19 cellular contexts compared by ENCODE assay signal in the genomic region with DNA sequence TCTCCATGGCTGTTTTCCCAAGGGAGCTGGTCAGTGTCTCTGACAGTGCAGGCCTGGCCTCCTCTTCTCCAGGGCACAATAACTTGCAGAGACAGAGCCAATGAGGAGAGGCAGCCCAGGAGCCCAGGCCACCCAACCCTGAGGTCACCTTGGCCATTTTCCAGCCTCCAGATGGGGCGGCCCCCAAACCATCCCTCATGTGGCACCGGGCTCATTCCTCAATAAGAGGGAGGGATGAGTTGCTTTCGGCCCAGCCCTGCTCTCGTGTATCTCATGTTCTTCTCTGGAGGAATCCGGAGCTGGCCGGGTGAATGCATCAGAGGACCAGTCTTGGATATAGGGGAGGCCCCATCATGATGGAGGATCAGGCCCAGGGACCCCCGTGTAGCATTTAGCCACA.
DNase-seq lines count a peak whose midpoint lies in the region; FAIRE-seq and TF ChIP-seq lines count a peak whose summit lies in the region.
"Had no signal": no experiment of that assay in that cellular context is flagged by ENCODE, and none has a peak within 500 bp of the region (broad histone marks: within the 10 kb centered on the region; RNA-seq: fewer than 3 reads in every experiment).

No MANE protein-coding gene starts in this region.

- H3K18ac ChIP-seq in H1 (ENCODE audit: extremely low read depth, low read length), result peak overlapping the region; percentile 11; the same call in 1 of the 2 replicates

- H2AFZ ChIP-seq in H1 (ENCODE audit: low read length) (no peak overlapping the region), neural progenitor cell (replicated peaks) (no peak overlapping the region)

- H3K56ac ChIP-seq in H1 (replicated peaks; ENCODE audit: insufficient read length, low read depth, low read length), result no peak overlapping the region

- no peak overlapping the region for H4K5ac ChIP-seq in H1 (ENCODE audit: insufficient read length, low read depth, low read length)

- H3K9me3 Mint-ChIP-seq in neural progenitor cell, result no peaks in the 10 kb centered on the region
- no peaks in the 10 kb centered on the region for H3K9me3 Mint-ChIP-seq in activated CD4-positive, alpha-beta memory T cell treated with anti-CD3 and anti-CD28 coated beads, Interleukin-2, amount 10 ng/mL, durations not matched to agents 7 days and 5 days
- H3K9me3 Mint-ChIP-seq: activated naive CD8-positive, alpha-beta T cell treated with anti-CD3 and anti-CD28 coated beads, Interleukin-2, amount 50 U/mL, for 24 hours; stimulated activated naive CD8-positive, alpha-beta T cell treated with anti-CD3 and anti-CD28 coated beads, Interleukin-15, Interleukin-2, amounts not matched to agents 100 ng/mL and 50 ng/mL, for 24 hours had no signal

- no peak overlapping the region for H3K4me3 ChIP-seq in NT2/D1 (ENCODE audit: insufficient read length, low read depth)
- no peak overlapping the region for H3K4me3 ChIP-seq in H1 (ENCODE audit: extremely low read depth in 1 of 4, insufficient read depth in 2 of 4, low read depth in 3 of 4, low read length in 4 of 4)
- H3K4me3 ChIP-seq in neural progenitor cell, result no peak overlapping the region
- no peak overlapping the region for H3K4me3 ChIP-seq in tibial artery
- H3K4me3 ChIP-seq: K562, left lung had no signal

- no peak for TF ChIP-seq POLR2A in H1 (IDR thresholded peaks at IDR 0.05; ENCODE audit: control extremely low read depth in 1 of 2, low read depth in 2 of 2, low read length in 2 of 2)

- H4K91ac ChIP-seq in H1 (replicated peaks; ENCODE audit: insufficient read length, low read length), result no peak overlapping the region

- 0 out of 2 replicates have a peak overlapping the region, but pooled peaks have one; percentile 90 for H2BK5ac ChIP-seq in H1 (ENCODE audit: low read depth, low read length)

- 93% methylated on average over 7 of the region's 7 CpGs; no CpG with 5 or more reads in 1 of the 2 experiments for WGBS in H1 (ENCODE audit: extremely low coverage in 1 of 2, insufficient coverage in 1 of 2, insufficient read length in 1 of 2, insufficient replicate concordance in 2 of 2, low coverage in 1 of 2, low lambda C conversion rate in 2 of 2, missing lambda C conversion rate in 1 of 2), 2 experiments

- peak overlapping the region; percentile 77; the same call in 1 of the 2 replicates for H2BK12ac ChIP-seq in H1 (ENCODE audit: low read depth, low read length)

- no peaks in the 10 kb centered on the region for H3K79me1 ChIP-seq in H1 (ENCODE audit: low read depth, low read length)

- H3K9ac ChIP-seq in NT2/D1 (ENCODE audit: insufficient read length, low read depth) (peak overlapping the region; percentile 74), H1 (replicated peaks in 1 of 4; ENCODE audit: extremely low read depth in 1 of 4, low read depth in 3 of 4, low read length in 3 of 4) (no peak overlapping the region), neural progenitor cell (no peak overlapping the region)
- H3K9ac ChIP-seq: SK-N-SH had no signal

- TF ChIP-seq CTCF in H1 (IDR thresholded peaks at IDR 0.05; ENCODE audit: control extremely low read depth in 1 of 3, insufficient read depth in 1 of 3, low read depth in 1 of 3, low read length in 3 of 3) (no peak), neural progenitor cell (IDR thresholded peaks at IDR 0.05) (no peak), tibial artery (IDR thresholded peaks at IDR 0.05) (no peak)

- POLR2A ChIA-PET in H1 (lab: Charles Lee; ENCODE audit: partially characterized antibody), result no interaction called here
- POLR2A ChIA-PET in activated CD4-positive, alpha-beta memory T cell treated with anti-CD3 and anti-CD28 coated beads, Interleukin-2, amount 10 ng/mL, durations not matched to agents 7 days and 5 days (lab: Charles Lee), result no interaction called here

- no peaks in the 10 kb centered on the region for H3K36me3 Mint-ChIP-seq in neural progenitor cell
- no peaks in the 10 kb centered on the region for H3K36me3 Mint-ChIP-seq in activated CD4-positive, alpha-beta memory T cell treated with anti-CD3 and anti-CD28 coated beads, Interleukin-2, amount 10 ng/mL, durations not matched to agents 7 days and 5 days (ENCODE audit: low read depth)

- no peak overlapping the region for H3K23ac ChIP-seq in H1 (ENCODE audit: insufficient read length)

- no peak overlapping the region for H3K27ac ChIP-seq in H1 (ENCODE audit: low read depth, low read length)
- no peak overlapping the region for H3K27ac ChIP-seq in neural progenitor cell
- peak overlapping the region; percentile 48 to 68 for H3K27ac ChIP-seq in tibial artery
- H3K27ac ChIP-seq: HL-60 had no signal

- peak overlapping the region; percentile 94 for H3K27ac Mint-ChIP-seq in neural progenitor cell
- no peak overlapping the region for H3K27ac Mint-ChIP-seq in activated CD4-positive, alpha-beta memory T cell treated with anti-CD3 and anti-CD28 coated beads, Interleukin-2, amount 10 ng/mL, durations not matched to agents 7 days and 5 days
- H3K27ac Mint-ChIP-seq: activated naive CD8-positive, alpha-beta T cell treated with anti-CD3 and anti-CD28 coated beads, Interleukin-2, amount 50 U/mL, for 24 hours; HFFc6; stimulated activated naive CD8-positive, alpha-beta T cell treated with anti-CD3 and anti-CD28 coated beads, Interleukin-15, Interleukin-2, amounts not matched to agents 100 ng/mL and 50 ng/mL, for 24 hours had no signal

- H3K9me3 ChIP-seq in NT2/D1 (ENCODE audit: insufficient read depth, low read length), result no peaks in the 10 kb centered on the region
- peaks cover 0 to 4% of the 10 kb centered on the region in 2 experiments; a peak in 1 of 4 replicates for H3K9me3 ChIP-seq in H1 (ENCODE audit: insufficient read depth in 2 of 2, low read depth in 1 of 2, low read length in 1 of 2)
- no peaks in the 10 kb centered on the region for H3K9me3 ChIP-seq in neural progenitor cell (ENCODE audit: low read depth)
- no peaks in the 10 kb centered on the region for H3K9me3 ChIP-seq in tibial artery
- H3K9me3 ChIP-seq: left lung, SK-N-SH had no signal

- FAIRE-seq in H1 (lab: Jason Lieb, UNC) (no peak), RCC 7860 (lab: Jason Lieb, UNC) (no peak)

- peak overlapping the region; percentile 8; the same call in 1 of the 2 replicates for H2BK15ac ChIP-seq in H1 (ENCODE audit: low read length)

- H3K27me3 Mint-ChIP-seq in neural progenitor cell (ENCODE audit: insufficient read depth, low read depth), result peaks cover 6% of the 10 kb centered on the region
- H3K27me3 Mint-ChIP-seq in activated CD4-positive, alpha-beta memory T cell treated with anti-CD3 and anti-CD28 coated beads, Interleukin-2, amount 10 ng/mL, durations not matched to agents 7 days and 5 days, result peaks cover 2% of the 10 kb centered on the region
- H3K27me3 Mint-ChIP-seq: stimulated activated naive CD8-positive, alpha-beta T cell treated with anti-CD3 and anti-CD28 coated beads, Interleukin-15, Interleukin-2, amounts not matched to agents 100 ng/mL and 50 ng/mL, for 24 hours had no signal

- TF ChIP-seq EP300 in H1 (IDR thresholded peaks at IDR 0.05; ENCODE audit: borderline replicate concordance in 1 of 2, low read depth in 2 of 2, low read length in 2 of 2), result no peak

- H3K79me2 ChIP-seq in H1 (ENCODE audit: control insufficient read depth in 1 of 2, insufficient read depth in 2 of 2, low read length in 2 of 2), result no peaks in the 10 kb centered on the region
- no peaks in the 10 kb centered on the region for H3K79me2 ChIP-seq in neural progenitor cell (ENCODE audit: low read depth)

- no peak overlapping the region; the same call in 1 of the 2 replicates for H4K8ac ChIP-seq in H1 (ENCODE audit: extremely low read depth, insufficient read depth, low read length)

- no peak for DNase-seq in NT2/D1 (ENCODE audit: low read depth, low spot score)
- no peak for DNase-seq in H1 (ENCODE audit: low read depth in 1 of 2, low spot score in 2 of 2)
- DNase-seq in neural progenitor cell (ENCODE audit: low spot score), result no peak
- no peak for DNase-seq in tibial artery
- DNase-seq in stimulated activated CD4-positive, alpha-beta T cell treated with anti-CD3 and anti-CD28 coated beads, Interleukin-12 subunit alpha, Interleukin-12 subunit beta, amount 100 ng/mL, for 4 hours, result no peak
- DNase-seq in RCC 7860 (ENCODE audit: low spot score), result no peak
- no peak for DNase-seq in activated CD4-positive, alpha-beta memory T cell treated with anti-CD3 and anti-CD28 coated beads, Interleukin-2, amount 10 ng/mL, durations not matched to agents 7 days and 5 days
- DNase-seq: activated naive CD8-positive, alpha-beta T cell treated with anti-CD3 and anti-CD28 coated beads, Interleukin-2, amount 50 U/mL, for 24 hours; AML-193; erythroblast; HFFc6; NCI-H187; NCI-H345; T-helper 9 cell had no signal

- H3K4ac ChIP-seq in H1 (replicated peaks; ENCODE audit: insufficient read length, low read depth, low read length), result no peak overlapping the region

- no peak overlapping the region for H3K14ac ChIP-seq in H1 (ENCODE audit: insufficient read length)

- 0 out of 2 replicates have a peak overlapping the region, but pooled peaks have one; percentile 62 for H2BK20ac ChIP-seq in H1 (ENCODE audit: low read length)

- H3K4me1 ChIP-seq in NT2/D1 (ENCODE audit: insufficient read depth, insufficient read length) (peaks cover 26% of the 10 kb centered on the region), H1 (replicated peaks in 1 of 4; ENCODE audit: control insufficient read depth in 3 of 4, insufficient read depth in 4 of 4, low read length in 3 of 4) (peaks cover 25 to 40% (median 30%) of the 10 kb centered on the region in 4 experiments), neural progenitor cell (peaks cover 45% of the 10 kb centered on the region), tibial artery (peaks cover 0 to 30% (median 20%) of the 10 kb centered on the region in 4 donors)

- H2AK5ac ChIP-seq in H1 (ENCODE audit: low read depth, low read length), result no peak overlapping the region

- intact Hi-C loops in tibial artery (cut with DNase I; ENCODE audit: low total_unique reads), result no loop called here

- H4K20me1 ChIP-seq in H1 (replicated peaks in 1 of 2; ENCODE audit: control insufficient read depth in 1 of 2, insufficient read depth in 2 of 2, low read length in 2 of 2), result no peaks in the 10 kb centered on the region
- no peaks in the 10 kb centered on the region for H4K20me1 ChIP-seq in neural progenitor cell (ENCODE audit: low read depth)

- H3K36me3 ChIP-seq in NT2/D1 (ENCODE audit: insufficient read depth, insufficient read length, low read length), result no peaks in the 10 kb centered on the region
- H3K36me3 ChIP-seq in H1 (ENCODE audit: control insufficient read depth in 2 of 4, insufficient read depth in 4 of 4, low read length in 3 of 4), result no peaks in the 10 kb centered on the region
- H3K36me3 ChIP-seq in neural progenitor cell, result no peaks in the 10 kb centered on the region
- no peaks in the 10 kb centered on the region for H3K36me3 ChIP-seq in tibial artery
- H3K36me3 ChIP-seq: left lung had no signal

- no peaks in the 10 kb centered on the region; the same call in 1 of the 2 replicates for H3K23me2 ChIP-seq in H1 (ENCODE audit: low read depth, low read length)

- peak overlapping the region; percentile 35 for H3K4me3 Mint-ChIP-seq in neural progenitor cell
- no peak overlapping the region for H3K4me3 Mint-ChIP-seq in activated CD4-positive, alpha-beta memory T cell treated with anti-CD3 and anti-CD28 coated beads, Interleukin-2, amount 10 ng/mL, durations not matched to agents 7 days and 5 days
- H3K4me3 Mint-ChIP-seq: activated naive CD8-positive, alpha-beta T cell treated with anti-CD3 and anti-CD28 coated beads, Interleukin-2, amount 50 U/mL, for 24 hours; HFFc6; stimulated activated naive CD8-positive, alpha-beta T cell treated with anti-CD3 and anti-CD28 coated beads, Interleukin-15, Interleukin-2, amounts not matched to agents 100 ng/mL and 50 ng/mL, for 24 hours had no signal

- H3K4me1 Mint-ChIP-seq in neural progenitor cell, result peaks cover 47% of the 10 kb centered on the region
- H3K4me1 Mint-ChIP-seq in activated CD4-positive, alpha-beta memory T cell treated with anti-CD3 and anti-CD28 coated beads, Interleukin-2, amount 10 ng/mL, durations not matched to agents 7 days and 5 days, result no peaks in the 10 kb centered on the region

- no peak overlapping the region for H2BK120ac ChIP-seq in H1 (replicated peaks; ENCODE audit: low read depth, low read length)

- no peak for TF ChIP-seq RAD21 in H1 (IDR thresholded peaks at IDR 0.05 in 1 of 2, conservative IDR thresholded peaks at IDR 0.05 in 1 of 2; ENCODE audit: low read depth in 2 of 2, low read length in 2 of 2)

- H3K4me2 ChIP-seq in H1 (ENCODE audit: insufficient read depth in 1 of 2, low read depth in 2 of 2, low read length in 2 of 2), result no peak overlapping the region; a peak in 1 of 4 replicates
- H3K4me2 ChIP-seq in neural progenitor cell, result no peak overlapping the region
- H3K4me2 ChIP-seq: SK-N-SH had no signal

- H3K27me3 ChIP-seq in NT2/D1 (ENCODE audit: insufficient read depth, insufficient read length) (no peaks in the 10 kb centered on the region), H1 (replicated peaks in 1 of 4; ENCODE audit: control insufficient read depth in 3 of 4, extremely low read depth in 1 of 4, insufficient read depth in 3 of 4, low read length in 3 of 4) (no peaks in the 10 kb centered on the region; a peak in 1 of 7 replicates), neural progenitor cell (no peaks in the 10 kb centered on the region), tibial artery (peaks cover 0 to 1% of the 10 kb centered on the region in 2 donors)
- H3K27me3 ChIP-seq: left lung had no signal

- CTCF ChIA-PET in H1 (lab: Charles Lee; ENCODE audit: partially characterized antibody), result interaction anchor here (0.5 to 16.1 kb wide), 5 partner anchors 11 to 1264 kb away, joined by 3 to 169 read pairs (median 3); no protein-coding TSS in a partner anchor
- CTCF ChIA-PET in activated CD4-positive, alpha-beta memory T cell treated with anti-CD3 and anti-CD28 coated beads, Interleukin-2, amount 10 ng/mL, durations not matched to agents 7 days and 5 days (lab: Charles Lee), result no interaction called here

- peaks cover 44% of the 10 kb centered on the region for H3F3A ChIP-seq in neural progenitor cell (ENCODE audit: low read depth)

Comparison
In these comparisons a context has a peak if more than half of its experiments do, and no peak if none do; other contexts are left out.
1. H3K27ac ChIP-seq: peak in tibial artery (2 of 2); none in H1 (single experiment) and neural progenitor cell (single experiment).